ENCODE assay signal across 1 cellular context in the genomic region with DNA sequence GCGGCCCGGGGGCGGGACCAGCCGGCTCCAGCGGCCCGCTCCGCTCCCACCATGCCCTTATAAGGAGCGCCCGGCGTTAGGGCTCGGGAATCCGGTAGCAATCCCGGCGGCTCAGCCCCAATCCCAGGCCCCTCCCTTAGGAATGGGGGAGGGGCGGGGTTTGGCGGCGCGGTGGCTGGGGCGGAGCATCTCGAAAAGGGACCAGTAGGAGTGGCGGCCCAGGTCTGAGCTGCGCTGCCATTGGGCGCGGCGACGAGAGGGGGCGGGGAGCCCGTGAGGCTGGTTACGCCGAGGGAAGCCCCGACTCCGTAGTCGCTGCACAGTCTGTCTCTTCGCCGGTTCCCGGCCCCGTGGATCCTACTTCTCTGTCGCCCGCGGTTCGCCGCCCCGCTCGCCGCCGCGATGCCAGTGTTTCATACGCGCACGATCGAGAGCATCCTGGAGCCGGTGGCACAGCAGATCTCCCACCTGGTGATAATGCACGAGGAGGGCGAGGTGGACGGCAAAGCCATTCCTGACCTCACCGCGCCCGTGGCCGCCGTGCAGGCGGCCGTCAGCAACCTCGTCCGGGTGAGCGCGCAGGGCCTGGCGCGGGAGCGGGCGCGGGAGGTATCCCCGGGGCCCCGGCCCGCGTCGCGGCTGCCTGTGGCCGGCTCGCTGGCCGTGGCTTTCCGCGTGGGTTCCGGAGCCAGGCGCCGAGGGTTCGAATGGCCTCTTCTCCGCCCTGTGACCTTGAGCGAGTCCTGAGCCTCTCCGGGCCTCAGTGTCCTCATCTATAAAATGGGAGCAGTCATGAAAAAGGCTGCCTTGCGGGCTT.
TF ChIP-seq lines count a peak whose summit lies in the region.

A gene (plus strand): TSS at position 311 of the 817 bp plus-strand sequence. CDS start 92 bp downstream, at position 403.

TF ChIP-seq in K562, 482 proteins besides CTCF, POLR2A, EP300 and RAD21 (continued from another document and continues in another):
- TF ChIP-seq, protein P1, sequence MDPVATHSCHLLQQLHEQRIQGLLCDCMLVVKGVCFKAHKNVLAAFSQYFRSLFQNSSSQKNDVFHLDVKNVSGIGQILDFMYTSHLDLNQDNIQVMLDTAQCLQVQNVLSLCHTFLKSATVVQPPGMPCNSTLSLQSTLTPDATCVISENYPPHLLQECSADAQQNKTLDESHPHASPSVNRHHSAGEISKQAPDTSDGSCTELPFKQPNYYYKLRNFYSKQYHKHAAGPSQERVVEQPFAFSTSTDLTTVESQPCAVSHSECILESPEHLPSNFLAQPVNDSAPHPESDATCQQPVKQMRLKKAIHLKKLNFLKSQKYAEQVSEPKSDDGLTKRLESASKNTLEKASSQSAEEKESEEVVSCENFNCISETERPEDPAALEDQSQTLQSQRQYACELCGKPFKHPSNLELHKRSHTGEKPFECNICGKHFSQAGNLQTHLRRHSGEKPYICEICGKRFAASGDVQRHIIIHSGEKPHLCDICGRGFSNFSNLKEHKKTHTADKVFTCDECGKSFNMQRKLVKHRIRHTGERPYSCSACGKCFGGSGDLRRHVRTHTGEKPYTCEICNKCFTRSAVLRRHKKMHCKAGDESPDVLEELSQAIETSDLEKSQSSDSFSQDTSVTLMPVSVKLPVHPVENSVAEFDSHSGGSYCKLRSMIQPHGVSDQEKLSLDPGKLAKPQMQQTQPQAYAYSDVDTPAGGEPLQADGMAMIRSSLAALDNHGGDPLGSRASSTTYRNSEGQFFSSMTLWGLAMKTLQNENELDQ (CRISPR knock-in tag; IDR thresholded peaks at IDR 0.05; ENCODE audit: borderline replicate concordance), result no peak
- TF ChIP-seq RBM14 (IDR thresholded peaks at IDR 0.05; ENCODE audit: borderline replicate concordance, insufficient read depth, low read depth, low read length) (peak; percentile 53; the same call in 1 of the 2 replicates), SMAD3 (CRISPR knock-in tag; conservative IDR thresholded peaks at IDR 0.05) (no peak), ZNF282 (CRISPR knock-in tag; IDR thresholded peaks at IDR 0.05) (peak; percentile 93; the same call in 1 of the 2 replicates), POLR2G (IDR thresholded peaks at IDR 0.05; ENCODE audit: low read depth, low read length) (peak; percentile 100), CSDE1 (IDR thresholded peaks at IDR 0.05) (no peak), MECOM (CRISPR knock-in tag; IDR thresholded peaks at IDR 0.05) (0 out of 2 replicates have a peak, but pooled peaks have one; percentile 24), GABPB1 (CRISPR knock-in tag; IDR thresholded peaks at IDR 0.05) (peak; percentile 52; the same call in 1 of the 2 replicates), SETDB1 (IDR thresholded peaks at IDR 0.05; ENCODE audit: low read length) (peak; percentile 26), DMBX1 (CRISPR knock-in tag; IDR thresholded peaks at IDR 0.05; ENCODE audit: borderline replicate concordance) (no peak), TARDBP (IDR thresholded peaks at IDR 0.05) (0 out of 2 replicates have a peak, but pooled peaks have one; percentile 60), NR2C1 (IDR thresholded peaks at IDR 0.05) (no peak), NR2C1 (tag; IDR thresholded peaks at IDR 0.05) (no peak), SMC3 (conservative IDR thresholded peaks at IDR 0.05; ENCODE audit: insufficient read depth, low read depth, low read length) (0 out of 2 replicates have a peak, but pooled peaks have one; percentile 15), CXXC5 (CRISPR knock-in tag; IDR thresholded peaks at IDR 0.05) (peak; percentile 83), RFX5 (IDR thresholded peaks at IDR 0.05; ENCODE audit: low read depth, low read length) (no peak), BCOR (IDR thresholded peaks at IDR 0.05) (peak; percentile 84), PHF20 (IDR thresholded peaks at IDR 0.05; ENCODE audit: partially characterized antibody) (peak; percentile 51), GATA2 (CRISPR knock-in tag; IDR thresholded peaks at IDR 0.05) (0 out of 2 replicates have a peak, but pooled peaks have one; percentile 12), CREM (IDR thresholded peaks at IDR 0.05; ENCODE audit: low read depth) (peak; percentile 68), TRIM24 (IDR thresholded peaks at IDR 0.05) (0 out of 4 replicates have a peak, but pooled peaks of 1 of the 2 experiments have one; percentile 26), ZNF551 (CRISPR knock-in tag; IDR thresholded peaks at IDR 0.05) (no peak), SIN3B (IDR thresholded peaks at IDR 0.05; ENCODE audit: low read depth) (no peak), PHTF2 (CRISPR knock-in tag; IDR thresholded peaks at IDR 0.05) (no peak), PCBP1 (IDR thresholded peaks at IDR 0.05; ENCODE audit: low read depth, low read length, poor library complexity, severe bottlenecking) (peak; percentile 46), TAF1 (IDR thresholded peaks at IDR 0.05; ENCODE audit: control insufficient read depth, extremely low read depth, insufficient read depth, low read length, severe bottlenecking) (peak; percentile 93), SOX6 (IDR thresholded peaks at IDR 0.05) (peak; percentile 18; the same call in 1 of the 2 replicates), GTF2E2 (tag; IDR thresholded peaks at IDR 0.05) (peak; percentile 84), ZFP1 (CRISPR knock-in tag; IDR thresholded peaks at IDR 0.05) (no peak), U2AF1 (optimal IDR thresholded peaks at IDR 0.05; ENCODE audit: low read depth, low read length) (peak; percentile 74)
- TF ChIP-seq, protein P2, sequence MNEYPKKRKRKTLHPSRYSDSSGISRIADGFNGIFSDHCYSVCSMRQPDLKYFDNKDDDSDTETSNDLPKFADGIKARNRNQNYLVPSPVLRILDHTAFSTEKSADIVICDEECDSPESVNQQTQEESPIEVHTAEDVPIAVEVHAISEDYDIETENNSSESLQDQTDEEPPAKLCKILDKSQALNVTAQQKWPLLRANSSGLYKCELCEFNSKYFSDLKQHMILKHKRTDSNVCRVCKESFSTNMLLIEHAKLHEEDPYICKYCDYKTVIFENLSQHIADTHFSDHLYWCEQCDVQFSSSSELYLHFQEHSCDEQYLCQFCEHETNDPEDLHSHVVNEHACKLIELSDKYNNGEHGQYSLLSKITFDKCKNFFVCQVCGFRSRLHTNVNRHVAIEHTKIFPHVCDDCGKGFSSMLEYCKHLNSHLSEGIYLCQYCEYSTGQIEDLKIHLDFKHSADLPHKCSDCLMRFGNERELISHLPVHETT (CRISPR knock-in tag; conservative IDR thresholded peaks at IDR 0.05 in 1 of 2, IDR thresholded peaks at IDR 0.05 in 1 of 2), result peak in 1 of 2 experiments; percentile 86; a peak in 2 of 4 replicates
- TF ChIP-seq, protein P3, sequence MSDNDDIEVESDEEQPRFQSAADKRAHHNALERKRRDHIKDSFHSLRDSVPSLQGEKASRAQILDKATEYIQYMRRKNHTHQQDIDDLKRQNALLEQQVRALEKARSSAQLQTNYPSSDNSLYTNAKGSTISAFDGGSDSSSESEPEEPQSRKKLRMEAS (CRISPR knock-in tag; IDR thresholded peaks at IDR 0.05), result peak; percentile 72
- TF ChIP-seq, protein P4, sequence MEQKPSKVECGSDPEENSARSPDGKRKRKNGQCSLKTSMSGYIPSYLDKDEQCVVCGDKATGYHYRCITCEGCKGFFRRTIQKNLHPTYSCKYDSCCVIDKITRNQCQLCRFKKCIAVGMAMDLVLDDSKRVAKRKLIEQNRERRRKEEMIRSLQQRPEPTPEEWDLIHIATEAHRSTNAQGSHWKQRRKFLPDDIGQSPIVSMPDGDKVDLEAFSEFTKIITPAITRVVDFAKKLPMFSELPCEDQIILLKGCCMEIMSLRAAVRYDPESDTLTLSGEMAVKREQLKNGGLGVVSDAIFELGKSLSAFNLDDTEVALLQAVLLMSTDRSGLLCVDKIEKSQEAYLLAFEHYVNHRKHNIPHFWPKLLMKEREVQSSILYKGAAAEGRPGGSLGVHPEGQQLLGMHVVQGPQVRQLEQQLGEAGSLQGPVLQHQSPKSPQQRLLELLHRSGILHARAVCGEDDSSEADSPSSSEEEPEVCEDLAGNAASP (IDR thresholded peaks at IDR 0.05), result no peak
- TF ChIP-seq, protein P5, sequence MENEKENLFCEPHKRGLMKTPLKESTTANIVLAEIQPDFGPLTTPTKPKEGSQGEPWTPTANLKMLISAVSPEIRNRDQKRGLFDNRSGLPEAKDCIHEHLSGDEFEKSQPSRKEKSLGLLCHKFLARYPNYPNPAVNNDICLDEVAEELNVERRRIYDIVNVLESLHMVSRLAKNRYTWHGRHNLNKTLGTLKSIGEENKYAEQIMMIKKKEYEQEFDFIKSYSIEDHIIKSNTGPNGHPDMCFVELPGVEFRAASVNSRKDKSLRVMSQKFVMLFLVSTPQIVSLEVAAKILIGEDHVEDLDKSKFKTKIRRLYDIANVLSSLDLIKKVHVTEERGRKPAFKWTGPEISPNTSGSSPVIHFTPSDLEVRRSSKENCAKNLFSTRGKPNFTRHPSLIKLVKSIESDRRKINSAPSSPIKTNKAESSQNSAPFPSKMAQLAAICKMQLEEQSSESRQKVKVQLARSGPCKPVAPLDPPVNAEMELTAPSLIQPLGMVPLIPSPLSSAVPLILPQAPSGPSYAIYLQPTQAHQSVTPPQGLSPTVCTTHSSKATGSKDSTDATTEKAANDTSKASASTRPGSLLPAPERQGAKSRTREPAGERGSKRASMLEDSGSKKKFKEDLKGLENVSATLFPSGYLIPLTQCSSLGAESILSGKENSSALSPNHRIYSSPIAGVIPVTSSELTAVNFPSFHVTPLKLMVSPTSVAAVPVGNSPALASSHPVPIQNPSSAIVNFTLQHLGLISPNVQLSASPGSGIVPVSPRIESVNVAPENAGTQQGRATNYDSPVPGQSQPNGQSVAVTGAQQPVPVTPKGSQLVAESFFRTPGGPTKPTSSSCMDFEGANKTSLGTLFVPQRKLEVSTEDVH (IDR thresholded peaks at IDR 0.05; ENCODE audit: low read depth, partially characterized antibody), result no peak
- TF ChIP-seq, protein P6, sequence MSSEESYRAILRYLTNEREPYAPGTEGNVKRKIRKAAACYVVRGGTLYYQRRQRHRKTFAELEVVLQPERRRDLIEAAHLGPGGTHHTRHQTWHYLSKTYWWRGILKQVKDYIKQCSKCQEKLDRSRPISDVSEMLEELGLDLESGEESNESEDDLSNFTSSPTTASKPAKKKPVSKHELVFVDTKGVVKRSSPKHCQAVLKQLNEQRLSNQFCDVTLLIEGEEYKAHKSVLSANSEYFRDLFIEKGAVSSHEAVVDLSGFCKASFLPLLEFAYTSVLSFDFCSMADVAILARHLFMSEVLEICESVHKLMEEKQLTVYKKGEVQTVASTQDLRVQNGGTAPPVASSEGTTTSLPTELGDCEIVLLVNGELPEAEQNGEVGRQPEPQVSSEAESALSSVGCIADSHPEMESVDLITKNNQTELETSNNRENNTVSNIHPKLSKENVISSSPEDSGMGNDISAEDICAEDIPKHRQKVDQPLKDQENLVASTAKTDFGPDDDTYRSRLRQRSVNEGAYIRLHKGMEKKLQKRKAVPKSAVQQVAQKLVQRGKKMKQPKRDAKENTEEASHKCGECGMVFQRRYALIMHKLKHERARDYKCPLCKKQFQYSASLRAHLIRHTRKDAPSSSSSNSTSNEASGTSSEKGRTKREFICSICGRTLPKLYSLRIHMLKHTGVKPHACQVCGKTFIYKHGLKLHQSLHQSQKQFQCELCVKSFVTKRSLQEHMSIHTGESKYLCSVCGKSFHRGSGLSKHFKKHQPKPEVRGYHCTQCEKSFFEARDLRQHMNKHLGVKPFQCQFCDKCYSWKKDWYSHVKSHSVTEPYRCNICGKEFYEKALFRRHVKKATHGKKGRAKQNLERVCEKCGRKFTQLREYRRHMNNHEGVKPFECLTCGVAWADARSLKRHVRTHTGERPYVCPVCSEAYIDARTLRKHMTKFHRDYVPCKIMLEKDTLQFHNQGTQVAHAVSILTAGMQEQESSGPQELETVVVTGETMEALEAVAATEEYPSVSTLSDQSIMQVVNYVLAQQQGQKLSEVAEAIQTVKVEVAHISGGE (CRISPR knock-in tag; IDR thresholded peaks at IDR 0.05), result peak in 2 of 3 experiments; percentile 23 to 66; a peak in 1 of 6 replicates
- TF ChIP-seq, protein P7, sequence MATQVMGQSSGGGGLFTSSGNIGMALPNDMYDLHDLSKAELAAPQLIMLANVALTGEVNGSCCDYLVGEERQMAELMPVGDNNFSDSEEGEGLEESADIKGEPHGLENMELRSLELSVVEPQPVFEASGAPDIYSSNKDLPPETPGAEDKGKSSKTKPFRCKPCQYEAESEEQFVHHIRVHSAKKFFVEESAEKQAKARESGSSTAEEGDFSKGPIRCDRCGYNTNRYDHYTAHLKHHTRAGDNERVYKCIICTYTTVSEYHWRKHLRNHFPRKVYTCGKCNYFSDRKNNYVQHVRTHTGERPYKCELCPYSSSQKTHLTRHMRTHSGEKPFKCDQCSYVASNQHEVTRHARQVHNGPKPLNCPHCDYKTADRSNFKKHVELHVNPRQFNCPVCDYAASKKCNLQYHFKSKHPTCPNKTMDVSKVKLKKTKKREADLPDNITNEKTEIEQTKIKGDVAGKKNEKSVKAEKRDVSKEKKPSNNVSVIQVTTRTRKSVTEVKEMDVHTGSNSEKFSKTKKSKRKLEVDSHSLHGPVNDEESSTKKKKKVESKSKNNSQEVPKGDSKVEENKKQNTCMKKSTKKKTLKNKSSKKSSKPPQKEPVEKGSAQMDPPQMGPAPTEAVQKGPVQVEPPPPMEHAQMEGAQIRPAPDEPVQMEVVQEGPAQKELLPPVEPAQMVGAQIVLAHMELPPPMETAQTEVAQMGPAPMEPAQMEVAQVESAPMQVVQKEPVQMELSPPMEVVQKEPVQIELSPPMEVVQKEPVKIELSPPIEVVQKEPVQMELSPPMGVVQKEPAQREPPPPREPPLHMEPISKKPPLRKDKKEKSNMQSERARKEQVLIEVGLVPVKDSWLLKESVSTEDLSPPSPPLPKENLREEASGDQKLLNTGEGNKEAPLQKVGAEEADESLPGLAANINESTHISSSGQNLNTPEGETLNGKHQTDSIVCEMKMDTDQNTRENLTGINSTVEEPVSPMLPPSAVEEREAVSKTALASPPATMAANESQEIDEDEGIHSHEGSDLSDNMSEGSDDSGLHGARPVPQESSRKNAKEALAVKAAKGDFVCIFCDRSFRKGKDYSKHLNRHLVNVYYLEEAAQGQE (CRISPR knock-in tag; IDR thresholded peaks at IDR 0.05; ENCODE audit: low read depth), result peak; percentile 63; the same call in 1 of the 2 replicates
- TF ChIP-seq, protein P8, sequence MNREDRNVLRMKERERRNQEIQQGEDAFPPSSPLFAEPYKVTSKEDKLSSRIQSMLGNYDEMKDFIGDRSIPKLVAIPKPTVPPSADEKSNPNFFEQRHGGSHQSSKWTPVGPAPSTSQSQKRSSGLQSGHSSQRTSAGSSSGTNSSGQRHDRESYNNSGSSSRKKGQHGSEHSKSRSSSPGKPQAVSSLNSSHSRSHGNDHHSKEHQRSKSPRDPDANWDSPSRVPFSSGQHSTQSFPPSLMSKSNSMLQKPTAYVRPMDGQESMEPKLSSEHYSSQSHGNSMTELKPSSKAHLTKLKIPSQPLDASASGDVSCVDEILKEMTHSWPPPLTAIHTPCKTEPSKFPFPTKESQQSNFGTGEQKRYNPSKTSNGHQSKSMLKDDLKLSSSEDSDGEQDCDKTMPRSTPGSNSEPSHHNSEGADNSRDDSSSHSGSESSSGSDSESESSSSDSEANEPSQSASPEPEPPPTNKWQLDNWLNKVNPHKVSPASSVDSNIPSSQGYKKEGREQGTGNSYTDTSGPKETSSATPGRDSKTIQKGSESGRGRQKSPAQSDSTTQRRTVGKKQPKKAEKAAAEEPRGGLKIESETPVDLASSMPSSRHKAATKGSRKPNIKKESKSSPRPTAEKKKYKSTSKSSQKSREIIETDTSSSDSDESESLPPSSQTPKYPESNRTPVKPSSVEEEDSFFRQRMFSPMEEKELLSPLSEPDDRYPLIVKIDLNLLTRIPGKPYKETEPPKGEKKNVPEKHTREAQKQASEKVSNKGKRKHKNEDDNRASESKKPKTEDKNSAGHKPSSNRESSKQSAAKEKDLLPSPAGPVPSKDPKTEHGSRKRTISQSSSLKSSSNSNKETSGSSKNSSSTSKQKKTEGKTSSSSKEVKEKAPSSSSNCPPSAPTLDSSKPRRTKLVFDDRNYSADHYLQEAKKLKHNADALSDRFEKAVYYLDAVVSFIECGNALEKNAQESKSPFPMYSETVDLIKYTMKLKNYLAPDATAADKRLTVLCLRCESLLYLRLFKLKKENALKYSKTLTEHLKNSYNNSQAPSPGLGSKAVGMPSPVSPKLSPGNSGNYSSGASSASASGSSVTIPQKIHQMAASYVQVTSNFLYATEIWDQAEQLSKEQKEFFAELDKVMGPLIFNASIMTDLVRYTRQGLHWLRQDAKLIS (CRISPR knock-in tag; IDR thresholded peaks at IDR 0.05), result peak; percentile 89; the same call in 1 of the 2 replicates
